In genomic region chr17:51251010-51251409, GRCh38 we compare ENCODE assay signal across 3 cellular contexts.
TF ChIP-seq lines count a peak whose summit lies in the region.

No MANE protein-coding gene starts in this region.

TF ChIP-seq in SK-N-SH, 30 proteins besides CTCF, POLR2A, EP300 and RAD21 (continued from another document and continues in another):
- TF ChIP-seq ELF1 (IDR thresholded peaks at IDR 0.05) (no peak), FOSL2 (IDR thresholded peaks at IDR 0.05; ENCODE audit: borderline replicate concordance, low read depth) (no peak), TEAD4 (IDR thresholded peaks at IDR 0.05; ENCODE audit: borderline replicate concordance, insufficient read depth) (no peak), TAF1 (IDR thresholded peaks at IDR 0.05; ENCODE audit: borderline replicate concordance, low read depth, low read length) (no peak), SIN3A (IDR thresholded peaks at IDR 0.05; ENCODE audit: borderline replicate concordance, low read depth, low read length) (no peak), GATA2 (CRISPR knock-in tag; IDR thresholded peaks at IDR 0.05) (no peak), REST (IDR thresholded peaks at IDR 0.05; ENCODE audit: low read depth, low read length) (no peak), CHD2 (IDR thresholded peaks at IDR 0.05; ENCODE audit: low read length, partially characterized antibody) (no peak), ZBTB33 (IDR thresholded peaks at IDR 0.05; ENCODE audit: borderline replicate concordance, low read depth) (no peak), NRF1 (IDR thresholded peaks at IDR 0.05; ENCODE audit: low read depth, low read length) (no peak), EZH2phosphoT487 (IDR thresholded peaks at IDR 0.05; ENCODE audit: borderline replicate concordance, low read depth) (no peak), JUND (IDR thresholded peaks at IDR 0.05) (peak; percentile 32; the same call in 1 of the 2 replicates), RFX5 (IDR thresholded peaks at IDR 0.05; ENCODE audit: low read length) (no peak), USF1 (IDR thresholded peaks at IDR 0.05; ENCODE audit: borderline replicate concordance, low read depth) (no peak), NFIC (IDR thresholded peaks at IDR 0.05; ENCODE audit: borderline replicate concordance) (no peak), FOXM1 (IDR thresholded peaks at IDR 0.05; ENCODE audit: low read depth) (no peak)

TF ChIP-seq in SK-N-SH treated with all-trans-retinoic acid at 6 μM for 48 hours, 23 proteins besides CTCF, POLR2A, EP300 and RAD21 (continued from another document):
- TF ChIP-seq SNAI2 (CRISPR knock-in tag; IDR thresholded peaks at IDR 0.05) (no peak), POU6F1 (CRISPR knock-in tag; IDR thresholded peaks at IDR 0.05; ENCODE audit: borderline replicate concordance, low read depth) (no peak), ZFP3 (CRISPR knock-in tag; IDR thresholded peaks at IDR 0.05) (no peak), ZNF8 (CRISPR knock-in tag; IDR thresholded peaks at IDR 0.05) (no peak), ARNTL (CRISPR knock-in tag; IDR thresholded peaks at IDR 0.05; ENCODE audit: borderline replicate concordance, low read depth) (no peak), TSHZ2 (CRISPR knock-in tag; IDR thresholded peaks at IDR 0.05) (no peak), GLIS3 (CRISPR knock-in tag; IDR thresholded peaks at IDR 0.05) (no peak), TOX (CRISPR knock-in tag; IDR thresholded peaks at IDR 0.05; ENCODE audit: borderline replicate concordance) (no peak), ZNF70 (CRISPR knock-in tag; IDR thresholded peaks at IDR 0.05) (no peak), RARB (CRISPR knock-in tag; IDR thresholded peaks at IDR 0.05) (no peak), OSR1 (CRISPR knock-in tag; IDR thresholded peaks at IDR 0.05) (no peak), ZC3H10 (CRISPR knock-in tag; IDR thresholded peaks at IDR 0.05) (no peak), CSDC2 (CRISPR knock-in tag; IDR thresholded peaks at IDR 0.05) (no peak), BACH2 (CRISPR knock-in tag; IDR thresholded peaks at IDR 0.05; ENCODE audit: borderline replicate concordance) (no peak)

TF ChIP-seq in endothelial cell of umbilical vein, 7 proteins besides CTCF, POLR2A, EP300 and RAD21:
- TF ChIP-seq FOS (IDR thresholded peaks at IDR 0.05; ENCODE audit: borderline replicate concordance, insufficient read depth, low read length) (peak; percentile 51), JUN (IDR thresholded peaks at IDR 0.05; ENCODE audit: borderline replicate concordance, insufficient read depth, insufficient read length, low read depth) (peak; percentile 20), MAX (IDR thresholded peaks at IDR 0.05; ENCODE audit: insufficient read depth, insufficient read length) (no peak), POLR2AphosphoS5 (IDR thresholded peaks at IDR 0.05; ENCODE audit: insufficient read depth, low read depth, low read length) (no peak), MYC (IDR thresholded peaks at IDR 0.05; ENCODE audit: low read depth, low read length) (no peak), EZH2 (IDR thresholded peaks at IDR 0.05; ENCODE audit: borderline replicate concordance, low read depth, low read length, severe bottlenecking) (no peak), GATA2 (IDR thresholded peaks at IDR 0.05; ENCODE audit: insufficient read depth, insufficient read length, low read depth, low read length) (peak; percentile 43)
